ENCODE assay signal across 8 cellular contexts in the genomic region with DNA sequence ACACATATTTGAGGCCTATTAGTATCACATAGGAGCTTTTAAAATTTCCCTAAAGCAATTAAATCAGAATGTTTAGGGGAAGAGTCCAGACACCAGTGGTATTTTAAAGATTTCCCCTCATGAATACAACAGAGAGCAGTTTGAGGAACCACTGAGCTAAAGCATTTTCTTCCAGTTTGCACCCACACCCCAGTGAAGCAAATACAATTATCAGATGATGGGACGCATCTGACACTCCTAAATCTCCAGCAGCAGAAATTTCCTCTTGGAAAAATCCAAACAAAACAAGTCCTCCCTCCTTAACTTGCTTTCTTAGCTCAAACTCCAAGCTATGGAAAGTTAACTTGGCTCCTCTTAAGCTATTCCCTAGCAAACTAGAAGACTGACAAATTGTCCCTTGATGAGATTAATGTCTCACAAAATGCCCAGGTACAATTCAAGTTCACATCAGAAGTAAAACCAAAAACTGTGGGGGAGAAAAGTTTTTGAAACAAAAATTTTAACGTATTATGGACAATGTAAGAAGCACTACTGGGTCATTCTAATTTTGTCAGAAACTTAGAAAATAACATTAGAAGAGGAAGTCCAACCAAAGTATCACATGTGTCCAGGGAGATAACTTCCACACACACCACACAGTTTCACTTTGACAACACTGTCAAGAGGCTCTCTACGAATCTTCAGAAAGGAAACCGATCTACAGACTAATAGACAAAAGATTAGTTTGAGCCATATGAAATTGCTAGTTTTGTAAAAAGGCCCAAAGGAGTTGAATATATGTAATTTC.
DNase-seq lines count a peak whose midpoint lies in the region; ATAC-seq, FAIRE-seq and TF ChIP-seq lines count a peak whose summit lies in the region.

No MANE protein-coding gene starts in this region.

- H3K4me3 ChIP-seq in left ventricle myocardium inferior = no peak overlapping the region

- TF ChIP-seq CTCF in GM10266 (IDR thresholded peaks at IDR 0.05; ENCODE audit: control insufficient read depth, insufficient read depth, low read depth, missing control alignments) (no peak), left ventricle myocardium inferior (IDR thresholded peaks at IDR 0.05; ENCODE audit: borderline replicate concordance) (no peak), omental fat pad (IDR thresholded peaks at IDR 0.05) (no peak)

- H3K4me1 ChIP-seq in left ventricle myocardium inferior = peaks cover 12% of the 10 kb centered on the region

- FAIRE-seq in RCC 7860 (lab: Jason Lieb, UNC) = no peak

- DNase-seq in GM10266 (ENCODE audit: extremely low spot score) = peak; percentile 66
- no peak for DNase-seq in left ventricle myocardium inferior
- no peak for DNase-seq in NCI-H345 (lab: John Stamatoyannopoulos, UW)
- no peak for DNase-seq in RCC 7860 (ENCODE audit: low spot score)
- DNase-seq in occipital lobe (lab: John Stamatoyannopoulos, UW) = no peak
- no peak for DNase-seq in omental fat pad (ENCODE audit: low spot score)

- no peaks in the 10 kb centered on the region for H3K27me3 ChIP-seq in left ventricle myocardium inferior (ENCODE audit: low read depth)

- no peaks in the 10 kb centered on the region for H3K9me3 ChIP-seq in left ventricle myocardium inferior (replicated peaks)

- intact Hi-C loops in left ventricle myocardium inferior (cut with micrococcal nuclease) = no loop called here

- no peaks in the 10 kb centered on the region for H3K36me3 ChIP-seq in left ventricle myocardium inferior

- peak overlapping the region; percentile 37 for H3K27ac ChIP-seq in left ventricle myocardium inferior (replicated peaks)

- ATAC-seq in GM21526 (IDR thresholded peaks at IDR 0.05; ENCODE audit: low FRiP score, unreplicated experiment) (peak; percentile 87), HG03575 (IDR thresholded peaks at IDR 0.05; ENCODE audit: extremely low read depth, insufficient number of reproducible peaks, low FRiP score, unreplicated experiment) (peak; percentile 91), omental fat pad (ENCODE audit: low FRiP score) (no peak)
